Comparison of ENCODE assay signal across 8 cellular contexts in genomic region chr4:40908702-40909362, GRCh38.
DNase-seq lines count a peak whose midpoint lies in the region; ATAC-seq lines count a peak whose summit lies in the region.

No MANE protein-coding gene starts in this region.

- peaks cover 8% of the 10 kb centered on the region for H3K4me1 ChIP-seq in NT2/D1 (ENCODE audit: insufficient read depth, insufficient read length)

- H3K9ac ChIP-seq in NT2/D1 (ENCODE audit: insufficient read length, low read depth), result peak overlapping the region; percentile 64

- H3K27me3 ChIP-seq in NT2/D1 (ENCODE audit: insufficient read depth, insufficient read length), result no peaks in the 10 kb centered on the region

- no peaks in the 10 kb centered on the region for H3K36me3 ChIP-seq in NT2/D1 (ENCODE audit: insufficient read depth, insufficient read length, low read length)

- no peak overlapping the region for H3K4me3 ChIP-seq in NT2/D1 (ENCODE audit: insufficient read length, low read depth)

- CTCF ChIA-PET in activated CD8-positive, alpha-beta memory T cell treated with anti-CD3 and anti-CD28 coated beads, Interleukin-2, amount 10 ng/mL, durations not matched to agents 7 days and 5 days (lab: Charles Lee), result interaction anchor here (1.2 to 6.0 kb wide), 7 partner anchors 9 to 305 kb away, joined by 3 to 26 read pairs (median 5); partner anchors contain the start of gene APBB2

- peaks cover 13% of the 10 kb centered on the region for H3K4me1 Mint-ChIP-seq in activated CD8-positive, alpha-beta memory T cell treated with anti-CD3 and anti-CD28 coated beads, Interleukin-2, amount 10 ng/mL, durations not matched to agents 7 days and 5 days
- peaks cover 12 to 16% (median 13%) of the 10 kb centered on the region in 3 donors for H3K4me1 Mint-ChIP-seq in naive B cell
- H3K4me1 Mint-ChIP-seq in stimulated activated memory B cell treated with anti-CD40 and anti-IgM and Interleukin-4, amounts not matched to agents 10 μg/mL and 1 μg/mL and 100 μg/mL, for 72 hours, result peaks cover 14% of the 10 kb centered on the region

- H3K36me3 Mint-ChIP-seq in activated CD8-positive, alpha-beta memory T cell treated with anti-CD3 and anti-CD28 coated beads, Interleukin-2, amount 10 ng/mL, durations not matched to agents 7 days and 5 days, result no peaks in the 10 kb centered on the region
- no peaks in the 10 kb centered on the region for H3K36me3 Mint-ChIP-seq in naive B cell
- no peaks in the 10 kb centered on the region for H3K36me3 Mint-ChIP-seq in stimulated activated memory B cell treated with anti-CD40 and anti-IgM and Interleukin-4, amounts not matched to agents 10 μg/mL and 1 μg/mL and 100 μg/mL, for 72 hours

- H3K27ac ChIP-seq in epithelial cell of prostate, result peak overlapping the region; percentile 85

- ATAC-seq in GM21390 (IDR thresholded peaks at IDR 0.05; ENCODE audit: unreplicated experiment) (peak; percentile 94), naive B cell (ENCODE audit: low read depth in 2 of 2) (peak; percentile 77 to 78)
- ATAC-seq in activated CD8-positive, alpha-beta memory T cell treated with anti-CD3 and anti-CD28 coated beads, Interleukin-2, amount 10 ng/mL, durations not matched to agents 7 days and 5 days, result peak; percentile 85
- peak; percentile 66 for ATAC-seq in stimulated activated memory B cell treated with anti-CD40 and anti-IgM and Interleukin-4, amounts not matched to agents 10 μg/mL and 1 μg/mL and 100 μg/mL, for 72 hours

- H3K27ac Mint-ChIP-seq in activated CD8-positive, alpha-beta memory T cell treated with anti-CD3 and anti-CD28 coated beads, Interleukin-2, amount 10 ng/mL, durations not matched to agents 7 days and 5 days, result no peak overlapping the region
- H3K27ac Mint-ChIP-seq in naive B cell, result no peak overlapping the region
- peak overlapping the region; percentile 82 for H3K27ac Mint-ChIP-seq in stimulated activated memory B cell treated with anti-CD40 and anti-IgM and Interleukin-4, amounts not matched to agents 10 μg/mL and 1 μg/mL and 100 μg/mL, for 72 hours

- no peak overlapping the region for H3K4me3 Mint-ChIP-seq in activated CD8-positive, alpha-beta memory T cell treated with anti-CD3 and anti-CD28 coated beads, Interleukin-2, amount 10 ng/mL, durations not matched to agents 7 days and 5 days
- H3K4me3 Mint-ChIP-seq in naive B cell, result peak overlapping the region in 2 of 8 donors; percentile 47 to 66
- H3K4me3 Mint-ChIP-seq in stimulated activated memory B cell treated with anti-CD40 and anti-IgM and Interleukin-4, amounts not matched to agents 10 μg/mL and 1 μg/mL and 100 μg/mL, for 72 hours, result no peak overlapping the region

- H3K9me3 ChIP-seq in NT2/D1 (ENCODE audit: insufficient read depth, low read length), result no peaks in the 10 kb centered on the region

- no peaks in the 10 kb centered on the region for H3K27me3 Mint-ChIP-seq in activated CD8-positive, alpha-beta memory T cell treated with anti-CD3 and anti-CD28 coated beads, Interleukin-2, amount 10 ng/mL, durations not matched to agents 7 days and 5 days
- H3K27me3 Mint-ChIP-seq in naive B cell, result no peaks in the 10 kb centered on the region
- H3K27me3 Mint-ChIP-seq in stimulated activated memory B cell treated with anti-CD40 and anti-IgM and Interleukin-4, amounts not matched to agents 10 μg/mL and 1 μg/mL and 100 μg/mL, for 72 hours, result no peaks in the 10 kb centered on the region

- DNase-seq in D341Med (ENCODE audit: low spot score) (peak; percentile 87), HT-29 (ENCODE audit: low spot score) (peak; percentile 95), NT2/D1 (ENCODE audit: low read depth, low spot score) (peak; percentile 87), epithelial cell of prostate (ENCODE audit: low read depth, low spot score) (peak; percentile 22), naive B cell (peak; percentile 29)
- DNase-seq in activated CD8-positive, alpha-beta memory T cell treated with anti-CD3 and anti-CD28 coated beads, Interleukin-2, amount 10 ng/mL, durations not matched to agents 7 days and 5 days, result peak; percentile 79

- H3K9me3 Mint-ChIP-seq in activated CD8-positive, alpha-beta memory T cell treated with anti-CD3 and anti-CD28 coated beads, Interleukin-2, amount 10 ng/mL, durations not matched to agents 7 days and 5 days (ENCODE audit: low read depth), result no peaks in the 10 kb centered on the region
- peaks cover 0 to 2% (median 0%) of the 10 kb centered on the region in 7 donors for H3K9me3 Mint-ChIP-seq in naive B cell
- H3K9me3 Mint-ChIP-seq in stimulated activated memory B cell treated with anti-CD40 and anti-IgM and Interleukin-4, amounts not matched to agents 10 μg/mL and 1 μg/mL and 100 μg/mL, for 72 hours, result no peaks in the 10 kb centered on the region

Comparison
In these comparisons a context has a peak if more than half of its experiments do, and no peak if none do; other contexts are left out.
1. DNase-seq: peak in every context shown above with its lines; median percentile 95 in HT-29; 87 in D341Med; 87 in NT2/D1; 79 in activated CD8-positive, alpha-beta memory T cell treated with anti-CD3 and anti-CD28 coated beads, Interleukin-2, amount 10 ng/mL, durations not matched to agents 7 days and 5 days; 29 in naive B cell; 22 in epithelial cell of prostate.